In the genomic region with DNA sequence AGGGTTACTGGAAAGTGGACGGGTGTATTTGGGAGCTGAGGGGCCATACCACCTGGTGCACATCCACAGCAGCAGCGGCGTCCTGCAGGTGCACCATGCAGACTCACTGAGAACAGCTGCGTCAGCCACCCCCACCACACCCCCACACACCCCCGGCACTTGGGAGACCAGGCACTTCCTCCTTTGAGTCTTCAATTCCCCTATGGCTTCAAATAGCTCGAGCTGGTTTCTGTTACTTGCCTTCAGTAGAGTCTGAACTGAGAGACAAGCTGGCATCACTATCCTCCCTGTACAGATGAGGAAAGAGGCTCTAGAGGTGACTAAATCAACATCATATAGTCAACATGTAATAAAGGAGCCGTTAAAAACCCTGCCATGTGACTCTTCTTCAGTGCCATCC, we compare ENCODE assay signal across 1 cellular context.
TF ChIP-seq lines count a peak whose summit lies in the region.

No MANE protein-coding gene starts in this region.

TF ChIP-seq in SK-N-SH treated with all-trans-retinoic acid at 6 μM for 48 hours, 23 proteins besides CTCF, POLR2A, EP300 and RAD21 (continued from another document):
- TF ChIP-seq, protein P1, sequence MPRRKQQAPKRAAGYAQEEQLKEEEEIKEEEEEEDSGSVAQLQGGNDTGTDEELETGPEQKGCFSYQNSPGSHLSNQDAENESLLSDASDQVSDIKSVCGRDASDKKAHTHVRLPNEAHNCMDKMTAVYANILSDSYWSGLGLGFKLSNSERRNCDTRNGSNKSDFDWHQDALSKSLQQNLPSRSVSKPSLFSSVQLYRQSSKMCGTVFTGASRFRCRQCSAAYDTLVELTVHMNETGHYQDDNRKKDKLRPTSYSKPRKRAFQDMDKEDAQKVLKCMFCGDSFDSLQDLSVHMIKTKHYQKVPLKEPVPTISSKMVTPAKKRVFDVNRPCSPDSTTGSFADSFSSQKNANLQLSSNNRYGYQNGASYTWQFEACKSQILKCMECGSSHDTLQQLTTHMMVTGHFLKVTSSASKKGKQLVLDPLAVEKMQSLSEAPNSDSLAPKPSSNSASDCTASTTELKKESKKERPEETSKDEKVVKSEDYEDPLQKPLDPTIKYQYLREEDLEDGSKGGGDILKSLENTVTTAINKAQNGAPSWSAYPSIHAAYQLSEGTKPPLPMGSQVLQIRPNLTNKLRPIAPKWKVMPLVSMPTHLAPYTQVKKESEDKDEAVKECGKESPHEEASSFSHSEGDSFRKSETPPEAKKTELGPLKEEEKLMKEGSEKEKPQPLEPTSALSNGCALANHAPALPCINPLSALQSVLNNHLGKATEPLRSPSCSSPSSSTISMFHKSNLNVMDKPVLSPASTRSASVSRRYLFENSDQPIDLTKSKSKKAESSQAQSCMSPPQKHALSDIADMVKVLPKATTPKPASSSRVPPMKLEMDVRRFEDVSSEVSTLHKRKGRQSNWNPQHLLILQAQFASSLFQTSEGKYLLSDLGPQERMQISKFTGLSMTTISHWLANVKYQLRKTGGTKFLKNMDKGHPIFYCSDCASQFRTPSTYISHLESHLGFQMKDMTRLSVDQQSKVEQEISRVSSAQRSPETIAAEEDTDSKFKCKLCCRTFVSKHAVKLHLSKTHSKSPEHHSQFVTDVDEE (CRISPR knock-in tag; IDR thresholded peaks at IDR 0.05), result no peak
- no peak for TF ChIP-seq ARNTL (CRISPR knock-in tag; IDR thresholded peaks at IDR 0.05; ENCODE audit: borderline replicate concordance, low read depth)
- TF ChIP-seq, protein P2, sequence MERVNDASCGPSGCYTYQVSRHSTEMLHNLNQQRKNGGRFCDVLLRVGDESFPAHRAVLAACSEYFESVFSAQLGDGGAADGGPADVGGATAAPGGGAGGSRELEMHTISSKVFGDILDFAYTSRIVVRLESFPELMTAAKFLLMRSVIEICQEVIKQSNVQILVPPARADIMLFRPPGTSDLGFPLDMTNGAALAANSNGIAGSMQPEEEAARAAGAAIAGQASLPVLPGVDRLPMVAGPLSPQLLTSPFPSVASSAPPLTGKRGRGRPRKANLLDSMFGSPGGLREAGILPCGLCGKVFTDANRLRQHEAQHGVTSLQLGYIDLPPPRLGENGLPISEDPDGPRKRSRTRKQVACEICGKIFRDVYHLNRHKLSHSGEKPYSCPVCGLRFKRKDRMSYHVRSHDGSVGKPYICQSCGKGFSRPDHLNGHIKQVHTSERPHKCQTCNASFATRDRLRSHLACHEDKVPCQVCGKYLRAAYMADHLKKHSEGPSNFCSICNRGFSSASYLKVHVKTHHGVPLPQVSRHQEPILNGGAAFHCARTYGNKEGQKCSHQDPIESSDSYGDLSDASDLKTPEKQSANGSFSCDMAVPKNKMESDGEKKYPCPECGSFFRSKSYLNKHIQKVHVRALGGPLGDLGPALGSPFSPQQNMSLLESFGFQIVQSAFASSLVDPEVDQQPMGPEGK (CRISPR knock-in tag; IDR thresholded peaks at IDR 0.05; ENCODE audit: borderline replicate concordance), result no peak
- TF ChIP-seq ZC3H10 (CRISPR knock-in tag; IDR thresholded peaks at IDR 0.05), result no peak
- TF ChIP-seq ZNF8 (CRISPR knock-in tag; IDR thresholded peaks at IDR 0.05), result no peak
- TF ChIP-seq CSDC2 (CRISPR knock-in tag; IDR thresholded peaks at IDR 0.05), result no peak
- TF ChIP-seq ESRRG (CRISPR knock-in tag; IDR thresholded peaks at IDR 0.05), result no peak
- no peak for TF ChIP-seq TOX (CRISPR knock-in tag; IDR thresholded peaks at IDR 0.05; ENCODE audit: borderline replicate concordance)
- TF ChIP-seq ZNF565 (CRISPR knock-in tag; conservative IDR thresholded peaks at IDR 0.05; ENCODE audit: low read depth), result no peak
- TF ChIP-seq GLIS3 (CRISPR knock-in tag; IDR thresholded peaks at IDR 0.05), result no peak
- no peak for TF ChIP-seq SNAI2 (CRISPR knock-in tag; IDR thresholded peaks at IDR 0.05)
